25 cellular contexts compared by ENCODE assay signal in the genomic region with DNA sequence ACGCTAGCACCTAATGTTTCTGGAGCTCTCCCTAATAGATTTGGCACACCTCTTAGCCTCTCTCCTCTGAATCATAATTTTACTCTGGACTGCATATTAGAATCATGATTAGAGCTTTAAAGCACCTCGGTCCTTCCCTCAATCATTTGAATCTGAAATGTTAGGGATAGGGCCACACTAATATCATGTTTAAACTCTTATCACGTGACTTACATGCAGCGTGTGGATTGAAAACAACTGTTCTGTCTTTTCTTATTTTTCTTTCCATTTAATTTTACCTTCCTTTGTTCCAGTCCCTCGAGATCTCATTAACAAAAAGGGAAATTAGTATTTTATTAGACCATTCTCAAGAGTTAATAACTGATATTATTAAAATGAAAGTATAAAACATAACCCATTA.
DNase-seq lines count a peak whose midpoint lies in the region; ATAC-seq, FAIRE-seq and TF ChIP-seq lines count a peak whose summit lies in the region.
"Had no signal": no experiment of that assay in that cellular context is flagged by ENCODE, and none has a peak within 500 bp of the region (broad histone marks: within the 10 kb centered on the region; RNA-seq: fewer than 3 reads in every experiment).

No MANE protein-coding gene starts in this region.

- WGBS in GM12878 (ENCODE audit: insufficient coverage, insufficient replicate concordance, low lambda C conversion rate, missing lambda C conversion rate) = 25% methylated on average over 5 of the region's 5 CpGs
- WGBS in K562 (ENCODE audit: insufficient coverage, low coverage, missing lambda C conversion rate) = 0% methylated on average over 4 of the region's 5 CpGs
- 100% methylated on average over 3 to 5 of the region's 5 CpGs for WGBS in endodermal cell (ENCODE audit: insufficient coverage in 1 of 2, insufficient read length in 1 of 2), 2 experiments

- H3K27ac Mint-ChIP-seq in endodermal cell = no peak overlapping the region
- H3K27ac Mint-ChIP-seq: CD14-positive monocyte; CD4-positive, alpha-beta memory T cell; CD4-positive, CD25-positive, alpha-beta regulatory T cell; CD8-positive, alpha-beta memory T cell had no signal

- intact Hi-C loops in GM12878 (cut with micrococcal nuclease; ENCODE audit: unreplicated experiment) = no loop called here
- intact Hi-C loops in K562 (cut with micrococcal nuclease) = no loop called here

- no peaks in the 10 kb centered on the region for H3K27me3 Mint-ChIP-seq in endodermal cell (ENCODE audit: insufficient read depth)
- H3K27me3 Mint-ChIP-seq: CD4-positive, alpha-beta memory T cell; CD4-positive, CD25-positive, alpha-beta regulatory T cell; CD8-positive, alpha-beta memory T cell had no signal

- H3K9ac ChIP-seq in GM12878 (ENCODE audit: control insufficient read depth, insufficient read depth, low read length) (no peak overlapping the region), K562 (ENCODE audit: insufficient read depth in 1 of 2, low read depth in 2 of 2, low read length in 2 of 2) (no peak overlapping the region), endodermal cell (ENCODE audit: extremely low read depth, low read length, poor library complexity, severe bottlenecking) (no peak overlapping the region)
- H3K9ac ChIP-seq: BLaER1 had no signal

- no peak overlapping the region for H3K4me3 ChIP-seq in GM12878
- no peak overlapping the region for H3K4me3 ChIP-seq in K562
- H3K4me3 ChIP-seq in endodermal cell (ENCODE audit: low read length) = peak overlapping the region; percentile 54
- H3K4me3 ChIP-seq: BLaER1 had no signal

- H3K27ac ChIP-seq in GM12878 (ENCODE audit: control insufficient read depth, insufficient read depth) (no peak overlapping the region), K562 (ENCODE audit: extremely low read depth, low read depth, low read length) (no peak overlapping the region), endodermal cell (ENCODE audit: low read depth, low read length) (no peak overlapping the region)
- H3K27ac ChIP-seq: BLaER1 had no signal

- POLR2A ChIA-PET in GM12878 (lab: Charles Lee) = no interaction called here
- POLR2A ChIA-PET in K562 (lab: Yijun Ruan, JAX) = no interaction called here

- H4K20me1 ChIP-seq in GM12878 (ENCODE audit: control insufficient read depth, insufficient read depth) = no peaks in the 10 kb centered on the region
- no peaks in the 10 kb centered on the region for H4K20me1 ChIP-seq in K562 (replicated peaks; ENCODE audit: control insufficient read depth, insufficient read depth, low read length)
- H4K20me1 ChIP-seq: BLaER1 had no signal

- H2AFZ ChIP-seq in GM12878 (ENCODE audit: control insufficient read depth, low read depth, low read length) (no peak overlapping the region), K562 (ENCODE audit: low read depth, low read length) (no peak overlapping the region)

- no peak for TF ChIP-seq CTCF in GM12878 (IDR thresholded peaks at IDR 0.05 in 2 of 3, conservative IDR thresholded peaks at IDR 0.05 in 1 of 3; ENCODE audit: control insufficient read depth in 2 of 3, extremely low read depth in 1 of 3, insufficient read depth in 1 of 3, low read depth in 3 of 3, low read length in 3 of 3)
- no peak for TF ChIP-seq CTCF in K562 (IDR thresholded peaks at IDR 0.05 in 2 of 3, conservative IDR thresholded peaks at IDR 0.05 in 1 of 3; ENCODE audit: insufficient read depth in 2 of 3, low read depth in 1 of 3, low read length in 3 of 3)
- no peak for TF ChIP-seq CTCF in endodermal cell (conservative IDR thresholded peaks at IDR 0.05)

- BruUV-seq in GM12878 (replicated peaks; lab: Mats Ljungman, UMichigan) (no TSS peak), K562 (replicated peaks; lab: Mats Ljungman, UMichigan) (no TSS peak)

- TF ChIP-seq EP300 in GM12878 (IDR thresholded peaks at IDR 0.05; ENCODE audit: borderline replicate concordance in 1 of 2, control insufficient read depth in 1 of 2, low read depth in 2 of 2, low read length in 2 of 2) (no peak), K562 (IDR thresholded peaks at IDR 0.05; ENCODE audit: low read length) (no peak)

- ATAC-seq in GM12878 (no peak), K562 (no peak), HG02840 (IDR thresholded peaks at IDR 0.05; ENCODE audit: low FRiP score, unreplicated experiment) (no peak), HG02938 (IDR thresholded peaks at IDR 0.05; ENCODE audit: unreplicated experiment) (no peak)

- no peak overlapping the region for H3K4me2 ChIP-seq in GM12878 (ENCODE audit: control insufficient read depth, insufficient read depth)
- no peak overlapping the region for H3K4me2 ChIP-seq in K562 (ENCODE audit: insufficient read depth, low read length)
- H3K4me2 ChIP-seq: BLaER1 had no signal

- H3K36me3 ChIP-seq in GM12878 (ENCODE audit: control insufficient read depth in 2 of 2, insufficient read depth in 2 of 2, low read length in 1 of 2) (no peaks in the 10 kb centered on the region), K562 (ENCODE audit: control insufficient read depth, insufficient read depth, low read length) (no peaks in the 10 kb centered on the region), endodermal cell (ENCODE audit: control insufficient read depth, insufficient read depth, low read length) (no peaks in the 10 kb centered on the region)
- H3K36me3 ChIP-seq: BE2C, BLaER1 had no signal

- no peaks in the 10 kb centered on the region for H3K9me1 ChIP-seq in K562 (ENCODE audit: control insufficient read depth, insufficient read depth, low read length)

- no peaks in the 10 kb centered on the region for H3K9me3 ChIP-seq in GM12878 (replicated peaks; ENCODE audit: control insufficient read depth, insufficient read depth, low read length)
- H3K9me3 ChIP-seq in K562 (replicated peaks; ENCODE audit: control insufficient read depth, insufficient read depth, low read depth, low read length) = no peaks in the 10 kb centered on the region
- H3K9me3 ChIP-seq in endodermal cell (ENCODE audit: control insufficient read depth, low read length) = peaks cover 57% of the 10 kb centered on the region
- H3K9me3 ChIP-seq: BE2C, BLaER1 had no signal

- H3K4me3 Mint-ChIP-seq in endodermal cell = no peak overlapping the region
- H3K4me3 Mint-ChIP-seq: CD14-positive monocyte; CD4-positive, alpha-beta memory T cell; CD4-positive, CD25-positive, alpha-beta regulatory T cell had no signal

- RAD21 ChIA-PET in GM12878 (lab: Charles Lee; ENCODE audit: unreplicated experiment) = no interaction called here

- H3K4me1 Mint-ChIP-seq in endodermal cell = peaks cover 4% of the 10 kb centered on the region
- H3K4me1 Mint-ChIP-seq: CD14-positive monocyte; CD4-positive, alpha-beta memory T cell; CD4-positive, CD25-positive, alpha-beta regulatory T cell; CD8-positive, alpha-beta memory T cell had no signal

- DNase-seq in GM12878 (ENCODE audit: low read depth, low spot score) (no peak), K562 (ENCODE audit: extremely low read depth in 1 of 4, low spot score in 3 of 4) (no peak), endodermal cell (no peak)
- DNase-seq: 8988T; ACHN; BE2C; C1 segment of cervical spinal cord; CD4-positive, alpha-beta memory T cell; CD4-positive, CD25-positive, alpha-beta regulatory T cell; CD8-positive, alpha-beta memory T cell; COR-L47; DMS 273 treated with DMSO at 0.1 percent for 48 hours; DMS153; DMS53; DMS79; DND-41; EL; GDM1 had no signal

- H3K36me3 Mint-ChIP-seq in endodermal cell (ENCODE audit: low read depth) = peaks cover 10% of the 10 kb centered on the region
- H3K36me3 Mint-ChIP-seq: CD14-positive monocyte; CD4-positive, alpha-beta memory T cell; CD4-positive, CD25-positive, alpha-beta regulatory T cell; CD8-positive, alpha-beta memory T cell had no signal

- in situ Hi-C loops in GM12878 (cut with MboI) = no loop called here
- in situ Hi-C loops in K562 (cut with MboI) = no loop called here

- TF ChIP-seq RAD21 in GM12878 (IDR thresholded peaks at IDR 0.05; ENCODE audit: insufficient read depth, low read depth, low read length) = no peak
- no peak for TF ChIP-seq RAD21 in K562 (CRISPR knock-in tag; conservative IDR thresholded peaks at IDR 0.05 in 1 of 2, IDR thresholded peaks at IDR 0.05 in 1 of 2)

- FAIRE-seq in GM12878 (lab: Jason Lieb, UNC) (no peak), K562 (lab: Jason Lieb, UNC) (no peak)
- FAIRE-seq: A204.1, GM12891, GM19239 had no signal

- SMC1A ChIA-PET in GM12878 (lab: Charles Lee; ENCODE audit: uncharacterized antibody, unreplicated experiment) = no interaction called here

- H3K79me2 ChIP-seq in GM12878 (ENCODE audit: control insufficient read depth, insufficient read depth, low read length) = no peaks in the 10 kb centered on the region
- no peaks in the 10 kb centered on the region for H3K79me2 ChIP-seq in K562 (ENCODE audit: control insufficient read depth, insufficient read depth, low read length)

- H3K27me3 ChIP-seq in GM12878 (replicated peaks in 1 of 2; ENCODE audit: control insufficient read depth in 2 of 2, insufficient read depth in 2 of 2, low read length in 1 of 2) = no peaks in the 10 kb centered on the region
- no peaks in the 10 kb centered on the region for H3K27me3 ChIP-seq in K562 (ENCODE audit: control insufficient read depth in 2 of 2, insufficient read depth in 2 of 2, low read length in 2 of 2)
- no peaks in the 10 kb centered on the region for H3K27me3 ChIP-seq in endodermal cell (ENCODE audit: control insufficient read depth, insufficient read depth, low read length, poor library complexity, severe bottlenecking)
- H3K27me3 ChIP-seq: BE2C, BLaER1 had no signal

- CTCF ChIA-PET in GM12878 (lab: Yijun Ruan, JAX) (no interaction called here), K562 (lab: Yijun Ruan, JAX; ENCODE audit: low intra/inter-chr PET ratio) (interaction anchor here (0.6 kb wide), 1 partner anchor 1132 kb away, joined by 4 read pairs; no protein-coding TSS in a partner anchor)

- H3K9me3 Mint-ChIP-seq in endodermal cell = peaks cover 42% of the 10 kb centered on the region

- no peaks in the 10 kb centered on the region for H3K4me1 ChIP-seq in GM12878 (ENCODE audit: control insufficient read depth, insufficient read depth, low read length)
- H3K4me1 ChIP-seq in K562 (replicated peaks in 1 of 2; ENCODE audit: control insufficient read depth in 2 of 2, insufficient read depth in 2 of 2, low read length in 2 of 2) = no peaks in the 10 kb centered on the region
- no peaks in the 10 kb centered on the region for H3K4me1 ChIP-seq in endodermal cell (ENCODE audit: control insufficient read depth, insufficient read depth, low read length)
- H3K4me1 ChIP-seq: BE2C, BLaER1 had no signal

- TF ChIP-seq POLR2A in GM12878 (IDR thresholded peaks at IDR 0.05; ENCODE audit: low read depth, low read length) (no peak), K562 (conservative IDR thresholded peaks at IDR 0.05) (no peak)

TF ChIP-seq in K562, 482 proteins besides CTCF, POLR2A, EP300 and RAD21 (continues in another document):
- TF ChIP-seq PCBP2 (IDR thresholded peaks at IDR 0.05; ENCODE audit: low read depth, low read length, poor library complexity, severe bottlenecking) (no peak), EGR1 (conservative IDR thresholded peaks at IDR 0.05) (no peak)

Comparison
In these comparisons a context has a peak if more than half of its experiments do, and no peak if none do; other contexts are left out.
1. Of the 99 proteins assayed by ChIP-seq in both K562 and GM12878: peak only in K562: none; only in GM12878: RAD51; in both: none; in neither: 98.